In genomic region chr10:70619271-70620019, GRCh38 we compare ENCODE assay signal across 9 cellular contexts. TPM values are rescaled to one million over a fixed set of nuclear protein-coding genes. Genes with fewer than 3 reads are reported as not detected.
DNase-seq lines count a peak whose midpoint lies in the region; ATAC-seq and TF ChIP-seq lines count a peak whose summit lies in the region.
"Had no signal": no experiment of that assay in that cellular context is flagged by ENCODE, and none has a peak within 500 bp of the region (broad histone marks: within the 10 kb centered on the region; RNA-seq: fewer than 3 reads in every experiment).

No MANE protein-coding gene starts in this region.

- H3K27ac ChIP-seq in 22Rv1 (no peak overlapping the region), hepatocyte (no peak overlapping the region)

- H3K9me2 ChIP-seq in hepatocyte (replicated peaks; ENCODE audit: insufficient read depth): no peaks in the 10 kb centered on the region

- H3K4me3 ChIP-seq in epithelial cell of esophagus (ENCODE audit: low read length) (no peak overlapping the region), hepatocyte (no peak overlapping the region)

- no peaks in the 10 kb centered on the region for H3K27me3 ChIP-seq in hepatocyte

- ATAC-seq in HG02798 (IDR thresholded peaks at IDR 0.05; ENCODE audit: poor library complexity, unreplicated experiment) (no peak), HG03159 (IDR thresholded peaks at IDR 0.05; ENCODE audit: unreplicated experiment) (no peak)

- H3K4me1 ChIP-seq in hepatocyte (ENCODE audit: insufficient read depth): no peaks in the 10 kb centered on the region

- no peaks in the 10 kb centered on the region for H3K79me2 ChIP-seq in hepatocyte

- H2AFZ ChIP-seq in hepatocyte: no peak overlapping the region

- no peak overlapping the region for H3K4me2 ChIP-seq in hepatocyte

- H3K36me3 ChIP-seq in hepatocyte (replicated peaks; ENCODE audit: insufficient read depth, low read depth): no peaks in the 10 kb centered on the region

- TF ChIP-seq CTCF in 22Rv1 (IDR thresholded peaks at IDR 0.05) (peak; percentile 44), epithelial cell of esophagus (IDR thresholded peaks at IDR 0.05; ENCODE audit: insufficient read depth, low read depth, low read length, missing control alignments) (peak; percentile 12), hepatocyte (IDR thresholded peaks at IDR 0.05; ENCODE audit: poor library complexity) (no peak)

- peak; percentile 42 for DNase-seq in ELF-1 (ENCODE audit: low read depth, low spot score)
- DNase-seq in NCI-H460 (ENCODE audit: extremely low read depth, low read depth): peak; percentile 13
- DNase-seq in epithelial cell of esophagus (ENCODE audit: low read depth): peak; percentile 23
- no peak for DNase-seq in amniotic stem cell (lab: John Stamatoyannopoulos, UW)
- DNase-seq in hepatocyte (ENCODE audit: low spot score): no peak
- DNase-seq: NCI-H510A had no signal

- WGBS in hepatocyte (ENCODE audit: low lambda C conversion rate, missing lambda C conversion rate): 59% methylated on average over 4 of the region's 4 CpGs

- no peaks in the 10 kb centered on the region for H3K9me3 ChIP-seq in hepatocyte (ENCODE audit: low read depth)

- H4K20me1 ChIP-seq in hepatocyte (ENCODE audit: insufficient read depth, poor library complexity, severe bottlenecking): no peaks in the 10 kb centered on the region

RNA-seq across cellular contexts. Expression of gene PRF1, which starts 16.9 kb away (rescaled TPM):
- not detected in 2 replicates for total RNA-seq in NCI-H460 (2014; rRNA removed; shearing (Covaris generic))
- polyA plus RNA-seq in NCI-H460 (2014; cell fraction: nucleus; rRNA removed): not detected in 2 replicates
- not detected in 2 replicates for total RNA-seq in hepatocyte
- 0.39 TPM in 1 of 2 replicates, not detected in the other for polyA plus RNA-seq in hepatocyte

RNA-seq across cellular contexts. Expression of gene ADAMTS14, which starts 52.9 kb away (rescaled TPM):
- 0.02 TPM in 1 of 2 replicates, not detected in the other for total RNA-seq in NCI-H460 (2014; rRNA removed; shearing (Covaris generic))
- polyA plus RNA-seq in NCI-H460 (2014; cell fraction: nucleus; rRNA removed): 0.11 and 0.16 TPM in 2 replicates
- total RNA-seq in hepatocyte: 0.60 and 0.87 TPM in 2 replicates
- 0.95 and 2.1 TPM in 2 replicates for polyA plus RNA-seq in hepatocyte

Comparison
In these comparisons a context has a peak if more than half of its experiments do, and no peak if none do; other contexts are left out.
1. DNase-seq: peak in ELF-1 (single experiment), NCI-H460 (single experiment) and epithelial cell of esophagus (single experiment); none in amniotic stem cell (single experiment) and hepatocyte (single experiment).